In genomic region chr14:104169765-104170113, GRCh38 we compare ENCODE assay signal across 31 cellular contexts. TPM values are rescaled to one million over a fixed set of nuclear protein-coding genes. Genes with fewer than 3 reads are reported as not detected.
A peak's percentile ranks its signal among the peaks of the same experiment; 100 is the strongest.
DNase-seq lines count a peak whose midpoint lies in the region; ATAC-seq and TF ChIP-seq lines count a peak whose summit lies in the region.
"Had no signal": no experiment of that assay in that cellular context is flagged by ENCODE, and none has a peak within 500 bp of the region (broad histone marks: within the 10 kb centered on the region; RNA-seq: fewer than 3 reads in every experiment).

No MANE protein-coding gene starts in this region.

- peak; percentile 60 to 83 (median 66) for ATAC-seq in heart right ventricle
- ATAC-seq in Right ventricle myocardium inferior = no peak
- ATAC-seq in WTC11 = no peak
- no peak for ATAC-seq in GM18868 (IDR thresholded peaks at IDR 0.05; ENCODE audit: unreplicated experiment)
- ATAC-seq in HG03432 (IDR thresholded peaks at IDR 0.05; ENCODE audit: unreplicated experiment) = no peak
- ATAC-seq: activated CD4-positive, alpha-beta T cell treated with anti-CD3 and anti-CD28 coated beads for 36 hours; activated CD8-positive, alpha-beta T cell treated with anti-CD3 and anti-CD28 coated beads for 36 hours; lower lobe of right lung; naive thymus-derived CD4-positive, alpha-beta T cell had no signal

- H3K4me1 ChIP-seq in heart right ventricle = peaks cover 6 to 54% (median 41%) of the 10 kb centered on the region in 9 donors
- peaks cover 20% of the 10 kb centered on the region for H3K4me1 ChIP-seq in iPS-18a (ENCODE audit: control insufficient read depth, low read depth, low read length)

- no peak for TF ChIP-seq CTCF in heart right ventricle (IDR thresholded peaks at IDR 0.05)
- TF ChIP-seq CTCF in WTC11 (IDR thresholded peaks at IDR 0.05) = no peak

- peak overlapping the region in 7 of 10 donors; percentile 41 to 79 (median 68) for H3K27ac ChIP-seq in heart right ventricle
- H3K27ac ChIP-seq in iPS-18a (ENCODE audit: low read length) = no peak overlapping the region
- H3K27ac ChIP-seq: lower lobe of right lung, ovary, testis had no signal

- intact Hi-C loops in heart right ventricle (cut with DNase I) (no loop called here), Right ventricle myocardium inferior (cut with DNase I) (no loop called here)

- H3K9me3 ChIP-seq in heart right ventricle = no peaks in the 10 kb centered on the region
- no peaks in the 10 kb centered on the region for H3K9me3 ChIP-seq in iPS-18a (ENCODE audit: control insufficient read depth, low read depth, low read length)
- H3K9me3 ChIP-seq: esophagus muscularis mucosa, lower lobe of right lung, ovary, testis had no signal

- DNase-seq in heart right ventricle (peak; percentile 51 to 64), Right ventricle myocardium inferior (ENCODE audit: missing footprints) (no peak), WTC11 (ENCODE audit: low spot score) (no peak), LoVo (ENCODE audit: low spot score) (no peak), SHP77 (lab: John Stamatoyannopoulos, UW) (no peak)
- DNase-seq: activated CD4-positive, alpha-beta T cell treated with anti-CD3 and anti-CD28 coated beads for 36 hours; activated CD8-positive, alpha-beta memory T cell treated with anti-CD3 and anti-CD28 coated beads, Interleukin-2, amount 50 U/mL, for 48 hours; activated CD8-positive, alpha-beta T cell treated with anti-CD3 and anti-CD28 coated beads for 36 hours; activated naive CD4-positive, alpha-beta T cell treated with Interleukin-2 at 50 U/mL for 16 hours; CD4-positive, alpha-beta memory T cell; central memory CD4-positive, alpha-beta T cell; DMS153; foreskin fibroblast; KBM-7; lower lobe of right lung; naive thymus-derived CD4-positive, alpha-beta T cell; NCI-H1092 treated with DMSO at 0.1 percent for 48 hours; NCI-H1930; ovary; SHP77 treated with DMSO at 0.1 percent for 48 hours; stimulated activated CD4-positive, alpha-beta T cell treated with anti-CD3 and anti-CD28 coated beads, Interleukin-1b, Interleukin-23, amount 100 ng/mL, for 48 hours; stimulated activated naive CD4-positive, alpha-beta T cell treated with Interleukin-2 at 50 U/mL for 16 hours; testis had no signal

- H3K27ac Mint-ChIP-seq in WTC11 = peak overlapping the region; percentile 91
- H3K27ac Mint-ChIP-seq: activated CD4-positive, alpha-beta T cell treated with anti-CD3 and anti-CD28 coated beads for 36 hours; activated CD8-positive, alpha-beta T cell treated with anti-CD3 and anti-CD28 coated beads for 36 hours; activated T-helper 1 cell treated with anti-CD3 and anti-CD28 coated beads, Interleukin-12 subunit alpha, Interleukin-12 subunit beta, Interleukin-2, Interleukin-4 antibody, amounts not matched to agents 30 ng/mL and 10 ng/mL and 1 ng/mL, durations not matched to agents 14 hours and 24 hours and 36 hours; dendritic cell treated with granulocyte-macrophage colony-stimulating factor and Interleukin-4, amounts not matched to agents 40 ng/mL and 50 ng/mL, for 4 days; naive thymus-derived CD4-positive, alpha-beta T cell; T-helper 2 cell treated with Interferon-gamma antibody and Interleukin-4, amounts not matched to agents 5 μg/mL and 100 μg/mL, for 36 hours had no signal

- 51 to 59% methylated on average over 9 of the region's 9 CpGs for WGBS in heart right ventricle, 2 donors

- H3K4me3 ChIP-seq in heart right ventricle (no peak overlapping the region), iPS-18a (ENCODE audit: low read length) (peak overlapping the region; percentile 8)
- H3K4me3 ChIP-seq: esophagus muscularis mucosa, lower lobe of right lung, ovary, smooth muscle cell, testis had no signal

- H3K27me3 ChIP-seq in heart right ventricle = no peaks in the 10 kb centered on the region
- no peaks in the 10 kb centered on the region for H3K27me3 ChIP-seq in iPS-18a (ENCODE audit: control insufficient read depth, insufficient read depth, low read length)
- H3K27me3 ChIP-seq: ovary, testis had no signal

- CTCF ChIA-PET in WTC11 (lab: Charles Lee) = interaction anchor here (0.5 to 1.4 kb wide), 6 partner anchors 22 to 340 kb away, joined by 3 to 5 read pairs (median 3); no protein-coding TSS in a partner anchor

- POLR2A ChIA-PET in WTC11 (lab: Charles Lee) = no interaction called here

- H3K27me3 Mint-ChIP-seq in WTC11 (ENCODE audit: low read depth) = no peaks in the 10 kb centered on the region
- H3K27me3 Mint-ChIP-seq: activated CD4-positive, alpha-beta T cell treated with anti-CD3 and anti-CD28 coated beads for 36 hours; activated CD8-positive, alpha-beta T cell treated with anti-CD3 and anti-CD28 coated beads for 36 hours; CD4-positive, alpha-beta memory T cell; dendritic cell treated with granulocyte-macrophage colony-stimulating factor and Interleukin-4, amounts not matched to agents 40 ng/mL and 50 ng/mL, for 4 days; naive thymus-derived CD4-positive, alpha-beta T cell had no signal

- no peaks in the 10 kb centered on the region for H3K9me3 Mint-ChIP-seq in WTC11
- H3K9me3 Mint-ChIP-seq: activated CD8-positive, alpha-beta T cell treated with anti-CD3 and anti-CD28 coated beads for 36 hours; activated T-helper 1 cell treated with anti-CD3 and anti-CD28 coated beads, Interleukin-12 subunit alpha, Interleukin-12 subunit beta, Interleukin-2, Interleukin-4 antibody, amounts not matched to agents 30 ng/mL and 10 ng/mL and 1 ng/mL, durations not matched to agents 14 hours and 24 hours and 36 hours; CD4-positive, alpha-beta memory T cell; dendritic cell treated with granulocyte-macrophage colony-stimulating factor and Interleukin-4, amounts not matched to agents 40 ng/mL and 50 ng/mL, for 4 days; naive thymus-derived CD4-positive, alpha-beta T cell; T-helper 2 cell treated with Interferon-gamma antibody and Interleukin-4, amounts not matched to agents 5 μg/mL and 100 μg/mL, for 36 hours had no signal

- H3K4me1 Mint-ChIP-seq in WTC11 = peaks cover 26% of the 10 kb centered on the region
- H3K4me1 Mint-ChIP-seq: activated CD4-positive, alpha-beta T cell treated with anti-CD3 and anti-CD28 coated beads for 36 hours; CD4-positive, alpha-beta memory T cell; naive thymus-derived CD4-positive, alpha-beta T cell had no signal

- H3K36me3 Mint-ChIP-seq in WTC11 = 0 out of 2 replicates have a peak, but pooled peaks cover 2% of the 10 kb centered on the region
- H3K36me3 Mint-ChIP-seq: CD4-positive, alpha-beta memory T cell; naive thymus-derived CD4-positive, alpha-beta T cell had no signal

- H3K9ac ChIP-seq in iPS-18a (ENCODE audit: low read length) = no peak overlapping the region

- H3K36me3 ChIP-seq in heart right ventricle (peaks cover 0 to 24% (median 0%) of the 10 kb centered on the region in 9 donors), iPS-18a (ENCODE audit: control insufficient read depth, low read depth, low read length) (peaks cover 7% of the 10 kb centered on the region)
- H3K36me3 ChIP-seq: lower lobe of right lung, ovary had no signal

- peak overlapping the region; percentile 8; the same call in 1 of the 2 replicates for H3K4me3 Mint-ChIP-seq in WTC11
- H3K4me3 Mint-ChIP-seq: activated CD4-positive, alpha-beta T cell treated with anti-CD3 and anti-CD28 coated beads for 36 hours; activated CD8-positive, alpha-beta T cell treated with anti-CD3 and anti-CD28 coated beads for 36 hours; activated T-helper 1 cell treated with anti-CD3 and anti-CD28 coated beads, Interleukin-12 subunit alpha, Interleukin-12 subunit beta, Interleukin-2, Interleukin-4 antibody, amounts not matched to agents 30 ng/mL and 10 ng/mL and 1 ng/mL, durations not matched to agents 14 hours and 24 hours and 36 hours; CD4-positive, alpha-beta memory T cell; dendritic cell treated with granulocyte-macrophage colony-stimulating factor and Interleukin-4, amounts not matched to agents 40 ng/mL and 50 ng/mL, for 4 days; naive thymus-derived CD4-positive, alpha-beta T cell; T-helper 2 cell treated with Interferon-gamma antibody and Interleukin-4, amounts not matched to agents 5 μg/mL and 100 μg/mL, for 36 hours had no signal

TF ChIP-seq in WTC11, 78 proteins besides CTCF, POLR2A, EP300 and RAD21 (continues in another document):
- TF ChIP-seq ATF6 (CRISPR knock-in tag; IDR thresholded peaks at IDR 0.05) (no peak), ZBTB21 (CRISPR knock-in tag; IDR thresholded peaks at IDR 0.05; ENCODE audit: borderline replicate concordance) (no peak), NFATC4 (CRISPR knock-in tag; IDR thresholded peaks at IDR 0.05) (no peak)
- TF ChIP-seq, protein P1, sequence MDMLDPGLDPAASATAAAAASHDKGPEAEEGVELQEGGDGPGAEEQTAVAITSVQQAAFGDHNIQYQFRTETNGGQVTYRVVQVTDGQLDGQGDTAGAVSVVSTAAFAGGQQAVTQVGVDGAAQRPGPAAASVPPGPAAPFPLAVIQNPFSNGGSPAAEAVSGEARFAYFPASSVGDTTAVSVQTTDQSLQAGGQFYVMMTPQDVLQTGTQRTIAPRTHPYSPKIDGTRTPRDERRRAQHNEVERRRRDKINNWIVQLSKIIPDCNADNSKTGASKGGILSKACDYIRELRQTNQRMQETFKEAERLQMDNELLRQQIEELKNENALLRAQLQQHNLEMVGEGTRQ (CRISPR knock-in tag; IDR thresholded peaks at IDR 0.05) = no peak
- TF ChIP-seq, protein P2, sequence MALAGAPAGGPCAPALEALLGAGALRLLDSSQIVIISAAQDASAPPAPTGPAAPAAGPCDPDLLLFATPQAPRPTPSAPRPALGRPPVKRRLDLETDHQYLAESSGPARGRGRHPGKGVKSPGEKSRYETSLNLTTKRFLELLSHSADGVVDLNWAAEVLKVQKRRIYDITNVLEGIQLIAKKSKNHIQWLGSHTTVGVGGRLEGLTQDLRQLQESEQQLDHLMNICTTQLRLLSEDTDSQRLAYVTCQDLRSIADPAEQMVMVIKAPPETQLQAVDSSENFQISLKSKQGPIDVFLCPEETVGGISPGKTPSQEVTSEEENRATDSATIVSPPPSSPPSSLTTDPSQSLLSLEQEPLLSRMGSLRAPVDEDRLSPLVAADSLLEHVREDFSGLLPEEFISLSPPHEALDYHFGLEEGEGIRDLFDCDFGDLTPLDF (CRISPR knock-in tag; IDR thresholded peaks at IDR 0.05) = no peak

RNA-seq across cellular contexts. Expression of gene KIF26A, which starts 31.4 kb away (rescaled TPM):
- 10 to 100 TPM in 1 of 10 donors, 1 to 10 TPM in 9; 5.7 to 12.2 (median 6.7) TPM for total RNA-seq in heart right ventricle
- 1 to 10 TPM; 4.1 to 5.9 TPM for polyA plus RNA-seq in heart right ventricle
- 6.4 TPM for total RNA-seq in Right ventricle myocardium inferior
- total RNA-seq in WTC11 (2021) = 36.4 to 53.4 TPM (median 39.5 TPM) in 3 replicates
- polyA plus RNA-seq: naive thymus-derived CD4-positive, alpha-beta T cell had no signal

Comparison
In these comparisons a context has a peak if more than half of its experiments do, and no peak if none do; other contexts are left out.
1. ATAC-seq: peak in heart right ventricle (8 of 8); none in Right ventricle myocardium inferior (single experiment), WTC11 (single experiment), GM18868 (single experiment) and HG03432 (single experiment).
2. DNase-seq: peak in heart right ventricle (2 of 2); none in Right ventricle myocardium inferior (single experiment), WTC11 (single experiment), LoVo (single experiment) and SHP77 (0 of 2).